12 cellular contexts compared by ENCODE assay signal in the genomic region with DNA sequence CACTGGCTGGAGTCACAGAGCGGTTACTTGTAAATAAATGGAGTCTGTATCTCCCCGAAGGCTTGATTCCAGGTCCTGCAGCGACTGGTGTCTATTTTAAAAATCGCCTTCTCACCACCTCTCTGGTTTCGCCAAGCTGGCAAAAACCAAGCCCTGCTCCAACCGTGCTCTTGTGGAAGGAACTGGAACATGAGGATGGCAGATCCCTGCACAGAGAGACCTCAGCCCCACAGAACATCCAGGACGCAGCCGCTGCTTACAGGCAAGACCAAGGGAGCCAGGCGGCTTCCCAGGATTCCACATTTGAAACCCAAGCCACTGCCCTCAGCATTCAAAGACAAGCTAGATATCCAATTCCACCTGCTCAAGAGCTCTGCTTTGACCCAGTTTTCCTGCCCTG. TPM values are rescaled to one million over a fixed set of nuclear protein-coding genes. Genes with fewer than 3 reads are reported as not detected.
DNase-seq lines count a peak whose midpoint lies in the region; ATAC-seq and TF ChIP-seq lines count a peak whose summit lies in the region.
"Had no signal": no experiment of that assay in that cellular context is flagged by ENCODE, and none has a peak within 500 bp of the region (broad histone marks: within the 10 kb centered on the region; RNA-seq: fewer than 3 reads in every experiment).

No MANE protein-coding gene starts in this region.

- no peak overlapping the region for H3K4me3 ChIP-seq in heart left ventricle
- no peak overlapping the region for H3K4me3 ChIP-seq in right atrium auricular region
- no peak overlapping the region for H3K4me3 ChIP-seq in thymus (ENCODE audit: low read length)
- H3K4me3 ChIP-seq: gastroesophageal sphincter, vagina had no signal

- no peak for TF ChIP-seq POLR2A in heart left ventricle (IDR thresholded peaks at IDR 0.05)

- no peaks in the 10 kb centered on the region for H3K9me3 Mint-ChIP-seq in activated T-cell treated with anti-CD3 and anti-CD28 coated beads, Interleukin-2, amount 50 U/mL, for 72 hours
- H3K9me3 Mint-ChIP-seq in memory B cell = no peaks in the 10 kb centered on the region

- H3K27ac Mint-ChIP-seq in activated T-cell treated with anti-CD3 and anti-CD28 coated beads, Interleukin-2, amount 50 U/mL, for 72 hours = peak overlapping the region; percentile 90
- peak overlapping the region; percentile 98 for H3K27ac Mint-ChIP-seq in memory B cell

- intact Hi-C loops in heart left ventricle (cut with DNase I) = no loop called here

- H3K4me1 Mint-ChIP-seq in activated T-cell treated with anti-CD3 and anti-CD28 coated beads, Interleukin-2, amount 50 U/mL, for 72 hours (ENCODE audit: low read depth) = peaks cover 93% of the 10 kb centered on the region
- peaks cover 66% of the 10 kb centered on the region for H3K4me1 Mint-ChIP-seq in memory B cell

- H3K36me3 Mint-ChIP-seq in activated T-cell treated with anti-CD3 and anti-CD28 coated beads, Interleukin-2, amount 50 U/mL, for 72 hours (ENCODE audit: insufficient read depth in 2 of 2) = peaks cover 19 to 22% of the 10 kb centered on the region in 2 donors
- peaks cover 30% of the 10 kb centered on the region for H3K36me3 Mint-ChIP-seq in memory B cell

- TF ChIP-seq CTCF in heart left ventricle (IDR thresholded peaks at IDR 0.05) = no peak
- TF ChIP-seq CTCF in right atrium auricular region (IDR thresholded peaks at IDR 0.05) = no peak

- H3K36me3 ChIP-seq in heart left ventricle = no peaks in the 10 kb centered on the region
- H3K36me3 ChIP-seq in right atrium auricular region = no peaks in the 10 kb centered on the region
- H3K36me3 ChIP-seq in thymus (ENCODE audit: control insufficient read depth, insufficient read depth) = peaks cover 6% of the 10 kb centered on the region
- H3K36me3 ChIP-seq: BE2C, vagina had no signal

- H3K27me3 ChIP-seq in heart left ventricle = no peaks in the 10 kb centered on the region
- H3K27me3 ChIP-seq in right atrium auricular region = no peaks in the 10 kb centered on the region
- H3K27me3 ChIP-seq in thymus (ENCODE audit: control insufficient read depth, insufficient read depth) = no peaks in the 10 kb centered on the region
- H3K27me3 ChIP-seq: BE2C, gastroesophageal sphincter, vagina had no signal

- peaks cover 0 to 74% (median 5%) of the 10 kb centered on the region in 12 donors for H3K4me1 ChIP-seq in heart left ventricle
- peaks cover 0 to 8% of the 10 kb centered on the region in 2 donors for H3K4me1 ChIP-seq in right atrium auricular region
- H3K4me1 ChIP-seq in thymus (ENCODE audit: control insufficient read depth, insufficient read depth, low read length) = peaks cover 57% of the 10 kb centered on the region
- H3K4me1 ChIP-seq: BE2C had no signal

- peak overlapping the region; percentile 73 to 84 for H3K4me3 Mint-ChIP-seq in activated T-cell treated with anti-CD3 and anti-CD28 coated beads, Interleukin-2, amount 50 U/mL, for 72 hours
- peak overlapping the region; percentile 88 for H3K4me3 Mint-ChIP-seq in memory B cell

- H3K9me3 ChIP-seq in heart left ventricle (peaks cover 0 to 11% (median 0%) of the 10 kb centered on the region in 12 donors), right atrium auricular region (no peaks in the 10 kb centered on the region), thymus (ENCODE audit: control insufficient read depth) (no peaks in the 10 kb centered on the region)
- H3K9me3 ChIP-seq: BE2C, vagina had no signal

- ATAC-seq in heart left ventricle (peak in 3 of 4 donors; percentile 19 to 49 (median 39)), memory B cell (ENCODE audit: low read depth) (no peak), GM19455 (IDR thresholded peaks at IDR 0.05; ENCODE audit: unreplicated experiment) (no peak), HG02870 (IDR thresholded peaks at IDR 0.05; ENCODE audit: unreplicated experiment) (no peak)
- no peak for ATAC-seq in activated T-cell treated with anti-CD3 and anti-CD28 coated beads, Interleukin-2, amount 50 U/mL, for 72 hours (replicated peaks in 1 of 2)
- ATAC-seq: gastroesophageal sphincter had no signal

- DNase-seq in heart left ventricle = no peak
- no peak for DNase-seq in right atrium auricular region (ENCODE audit: low spot score)
- DNase-seq in activated T-cell treated with anti-CD3 and anti-CD28 coated beads, Interleukin-2, amount 50 U/mL, for 72 hours = no peak
- no peak for DNase-seq in memory B cell (ENCODE audit: low spot score in 2 of 2)
- DNase-seq in NCI-H2171 (lab: John Stamatoyannopoulos, UW) = no peak
- DNase-seq: BE2C, NCI-H1436 had no signal

- H3K27me3 Mint-ChIP-seq in activated T-cell treated with anti-CD3 and anti-CD28 coated beads, Interleukin-2, amount 50 U/mL, for 72 hours (ENCODE audit: low read depth) = no peaks in the 10 kb centered on the region
- H3K27me3 Mint-ChIP-seq in memory B cell = no peaks in the 10 kb centered on the region

- peak overlapping the region in 2 of 12 donors; percentile 33 to 52 for H3K27ac ChIP-seq in heart left ventricle
- no peak overlapping the region for H3K27ac ChIP-seq in right atrium auricular region
- H3K27ac ChIP-seq in thymus (ENCODE audit: low read depth) = peak overlapping the region; percentile 47
- H3K27ac ChIP-seq: gastroesophageal sphincter, vagina had no signal

- 75 to 83% (median 78%) methylated on average over 7 to 9 of the region's 9 CpGs for WGBS in heart left ventricle, 4 donors
- 86% methylated on average over 9 of the region's 9 CpGs for WGBS in thymus

RNA-seq across cellular contexts. Expression of a gene that starts 15.0 kb away (rescaled TPM):
- total RNA-seq in heart left ventricle (10 to 100 TPM; 12.8 to 59.8 (median 20.3) TPM), right atrium auricular region (10 to 100 TPM; 14.6 to 22.1 TPM)
- polyA plus RNA-seq in heart left ventricle (1 to 10 TPM; 4.0 to 8.1 TPM), thymus (62.1 TPM)
- total RNA-seq in activated T-cell treated with anti-CD3 and anti-CD28 coated beads, Interleukin-2, amount 50 U/mL, for 72 hours = 100 to 1,000 TPM; 182 to 198 TPM

Comparison
In these comparisons a context has a peak if more than half of its experiments do, and no peak if none do; other contexts are left out.
1. ATAC-seq: peak in heart left ventricle (3 of 4); none in activated T-cell treated with anti-CD3 and anti-CD28 coated beads, Interleukin-2, amount 50 U/mL, for 72 hours (0 of 2), memory B cell (single experiment), GM19455 (single experiment) and HG02870 (single experiment).